12 cellular contexts compared by ENCODE assay signal in the genomic region with DNA sequence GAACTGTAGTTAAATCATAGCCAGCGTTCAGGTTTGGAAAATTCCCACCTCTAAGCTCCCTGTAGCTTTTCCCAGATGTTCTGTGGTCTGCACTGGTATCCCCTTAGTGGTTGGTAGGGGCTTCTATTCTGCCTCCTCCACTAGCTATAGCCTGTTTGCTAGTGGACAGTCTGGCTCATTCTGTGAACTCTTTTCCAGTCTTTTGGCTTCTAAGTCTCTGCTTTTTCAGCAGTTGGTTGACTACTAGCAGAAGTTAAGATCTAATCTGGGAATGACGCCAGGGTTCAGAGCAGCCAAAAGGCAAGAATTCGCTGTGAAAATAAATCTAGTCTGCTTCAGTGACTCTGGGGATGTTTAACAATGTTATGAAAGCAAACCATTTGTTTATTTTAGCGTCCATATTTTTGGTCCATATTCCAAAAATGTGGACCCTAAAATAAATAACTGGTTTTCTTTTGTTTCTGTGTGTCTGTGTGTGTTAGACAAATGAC.
DNase-seq lines count a peak whose midpoint lies in the region; ATAC-seq, FAIRE-seq and TF ChIP-seq lines count a peak whose summit lies in the region.
"Had no signal": no experiment of that assay in that cellular context is flagged by ENCODE, and none has a peak within 500 bp of the region (broad histone marks: within the 10 kb centered on the region; RNA-seq: fewer than 3 reads in every experiment).

No MANE protein-coding gene starts in this region.

- DNase-seq in MCF 10A (ENCODE audit: unreplicated experiment) (peak; percentile 11), mammary epithelial cell (no peak), cerebellar cortex (ENCODE audit: low spot score) (peak; percentile 92), HepG2 (ENCODE audit: low spot score) (peak; percentile 94), aorta (peak in 1 of 2 donors; percentile 52), COLO668 (lab: John Stamatoyannopoulos, UW; ENCODE audit: unreplicated experiment) (no peak), NCI-H2227 treated with DMSO at 0.1 percent for 48 hours (lab: John Stamatoyannopoulos, UW) (no peak)
- DNase-seq: activated T-cell treated with anti-CD3 and anti-CD28 coated beads, Interleukin-2, amount 50 U/mL, for 72 hours had no signal

- intact Hi-C loops in MCF 10A (cut with micrococcal nuclease), result no loop called here
- intact Hi-C loops in mammary epithelial cell (cut with micrococcal nuclease), result no loop called here
- intact Hi-C loops in HepG2 (cut with micrococcal nuclease; ENCODE audit: unreplicated experiment), result loop anchor here (1.0 to 10.0 kb wide), 2 partner anchors 10 to 378 kb away; no protein-coding TSS in a partner anchor
- intact Hi-C loops in aorta (cut with DNase I), result no loop called here

- no peaks in the 10 kb centered on the region for H3K9me3 ChIP-seq in mammary epithelial cell (replicated peaks; ENCODE audit: insufficient read depth, low read length)
- 0 out of 2 replicates have a peak, but pooled peaks cover 5% of the 10 kb centered on the region for H3K9me3 ChIP-seq in HepG2 (ENCODE audit: low read length)
- no peaks in the 10 kb centered on the region for H3K9me3 ChIP-seq in aorta (ENCODE audit: control insufficient read depth, low read length)

- H3K4me1 Mint-ChIP-seq in MCF 10A (ENCODE audit: insufficient read depth, unreplicated experiment), result no peaks in the 10 kb centered on the region

- POLR2A ChIA-PET in MCF 10A (lab: Yijun Ruan, JAX), result no interaction called here
- POLR2A ChIA-PET in HepG2 (lab: Yijun Ruan, JAX), result interaction anchor here (1.3 to 3.1 kb wide), 2 partner anchors 11 to 81 kb away, joined by 3 to 28 read pairs; no protein-coding TSS in a partner anchor

- 5% methylated on average over 4 of the region's 4 CpGs for WGBS in mammary epithelial cell (ENCODE audit: low coverage, missing lambda C conversion rate)
- 0% methylated on average over 4 of the region's 4 CpGs for WGBS in HepG2 (ENCODE audit: low lambda C conversion rate)
- WGBS in aorta, 2 donors, result 15 to 17% methylated on average over 4 of the region's 4 CpGs

- H4K20me1 ChIP-seq in mammary epithelial cell (ENCODE audit: insufficient read depth, low read length), result no peaks in the 10 kb centered on the region
- no peaks in the 10 kb centered on the region for H4K20me1 ChIP-seq in HepG2 (ENCODE audit: insufficient read depth, low read length)

- H3K36me3 Mint-ChIP-seq in MCF 10A (ENCODE audit: insufficient read depth, unreplicated experiment), result no peaks in the 10 kb centered on the region

- H3K9ac ChIP-seq in mammary epithelial cell (ENCODE audit: insufficient read depth, low read length) (no peak overlapping the region), HepG2 (ENCODE audit: insufficient read depth, low read depth, low read length) (peak overlapping the region; percentile 76)

- H3K79me2 ChIP-seq in mammary epithelial cell (ENCODE audit: insufficient read depth, low read length), result no peaks in the 10 kb centered on the region
- H3K79me2 ChIP-seq in HepG2 (ENCODE audit: insufficient read depth, low read length), result no peaks in the 10 kb centered on the region

- H3K4me1 ChIP-seq in mammary epithelial cell (ENCODE audit: insufficient read depth, low read length), result peaks cover 6% of the 10 kb centered on the region
- H3K4me1 ChIP-seq in HepG2 (ENCODE audit: insufficient read depth, low read length), result peaks cover 85% of the 10 kb centered on the region
- H3K4me1 ChIP-seq in aorta (ENCODE audit: control insufficient read depth in 1 of 2, insufficient read depth in 2 of 2, low read length in 2 of 2), result peaks cover 7 to 9% of the 10 kb centered on the region in 2 donors

- CTCF ChIA-PET in MCF 10A (lab: Yijun Ruan, JAX), result interaction anchor here (1.0 kb wide), 1 partner anchor 24 kb away, joined by 3 read pairs; no protein-coding TSS in a partner anchor
- CTCF ChIA-PET in mammary epithelial cell (lab: Charles Lee; ENCODE audit: low non-redundant PET), result no interaction called here
- CTCF ChIA-PET in HepG2 (lab: Yijun Ruan, JAX; ENCODE audit: low intra/inter-chr PET ratio, low total read pairs), result no interaction called here

- in situ Hi-C loops in mammary epithelial cell (cut with MboI; ENCODE audit: low sequenced_read_pairs in 2 of 2), result no loop called here
- in situ Hi-C loops in HepG2 (cut with HindIII; ENCODE audit: extremely low pct_ligation_motif_present, low pct_unique_long_range_greater_than_20kb), result loop anchor here (25.0 kb wide), 1 partner anchor 371 kb away; no protein-coding TSS in a partner anchor

- H3K27me3 ChIP-seq in mammary epithelial cell (ENCODE audit: insufficient read depth, low read length) (no peaks in the 10 kb centered on the region), HepG2 (ENCODE audit: control insufficient read depth in 1 of 2, insufficient read depth in 2 of 2, low read length in 2 of 2) (no peaks in the 10 kb centered on the region), aorta (ENCODE audit: control insufficient read depth in 1 of 2, insufficient read depth in 2 of 2, low read length in 1 of 2) (no peaks in the 10 kb centered on the region)

- H3K9me3 Mint-ChIP-seq in MCF 10A (ENCODE audit: unreplicated experiment), result no peaks in the 10 kb centered on the region

- peaks cover 88% of the 10 kb centered on the region for H3K27me3 Mint-ChIP-seq in MCF 10A (ENCODE audit: insufficient read depth, unreplicated experiment)
- H3K27me3 Mint-ChIP-seq: dendritic cell treated with granulocyte-macrophage colony-stimulating factor and Interleukin-4, amounts not matched to agents 40 ng/mL and 50 ng/mL, for 4 days had no signal

- no peak for TF ChIP-seq RAD21 in HepG2 (CRISPR knock-in tag; IDR thresholded peaks at IDR 0.05)

- H3K4me3 Mint-ChIP-seq in MCF 10A (ENCODE audit: unreplicated experiment), result no peak overlapping the region
- H3K4me3 Mint-ChIP-seq: activated T-cell treated with anti-CD3 and anti-CD28 coated beads, Interleukin-2, amount 50 U/mL, for 72 hours; dendritic cell treated with granulocyte-macrophage colony-stimulating factor and Interleukin-4, amounts not matched to agents 40 ng/mL and 50 ng/mL, for 4 days had no signal

- no peak overlapping the region for H3K4me3 ChIP-seq in mammary epithelial cell (replicated peaks in 1 of 3; ENCODE audit: insufficient read depth in 1 of 3, low read depth in 2 of 3, low read length in 3 of 3)
- peak overlapping the region; percentile 2 to 53 (median 14); a peak in 1 of 6 replicates for H3K4me3 ChIP-seq in HepG2 (replicated peaks in 1 of 3; ENCODE audit: insufficient read depth in 1 of 3, low read depth in 2 of 3, low read length in 3 of 3)
- no peak overlapping the region for H3K4me3 ChIP-seq in aorta (ENCODE audit: low read length in 2 of 2)

- ATAC-seq in HepG2 (peak; percentile 67), aorta (ENCODE audit: low FRiP score) (peak; percentile 75), HG02588 (IDR thresholded peaks at IDR 0.05; ENCODE audit: unreplicated experiment) (no peak)
- ATAC-seq: activated T-cell treated with anti-CD3 and anti-CD28 coated beads, Interleukin-2, amount 50 U/mL, for 72 hours; HCT116 had no signal

- no peak overlapping the region for H3K27ac ChIP-seq in mammary epithelial cell (ENCODE audit: insufficient read depth, low read depth, low read length)
- peak overlapping the region; percentile 99 for H3K27ac ChIP-seq in HepG2 (ENCODE audit: extremely low read length, insufficient read depth, low read length)
- peak overlapping the region; percentile 12 to 57 for H3K27ac ChIP-seq in aorta (ENCODE audit: low read depth in 1 of 2, low read length in 2 of 2)
- H3K27ac ChIP-seq: VCaP had no signal

- H3K27ac Mint-ChIP-seq in MCF 10A (ENCODE audit: low read depth, unreplicated experiment), result no peak overlapping the region
- H3K27ac Mint-ChIP-seq: activated T-cell treated with anti-CD3 and anti-CD28 coated beads, Interleukin-2, amount 50 U/mL, for 72 hours; dendritic cell treated with granulocyte-macrophage colony-stimulating factor and Interleukin-4, amounts not matched to agents 40 ng/mL and 50 ng/mL, for 4 days had no signal

- peak; percentile 63 for FAIRE-seq in HepG2 (lab: Jason Lieb, UNC)

- TF ChIP-seq POLR2A in HepG2 (IDR thresholded peaks at IDR 0.05; ENCODE audit: insufficient read depth in 1 of 2, low read depth in 2 of 2, low read length in 2 of 2), result peak; percentile 41 to 69

- H2AFZ ChIP-seq in mammary epithelial cell (ENCODE audit: low read depth, low read length) (no peak overlapping the region), HepG2 (ENCODE audit: low read length) (no peak overlapping the region)

- peak in 1 of 2 experiments; percentile 92; a peak in 2 of 4 replicates for TF ChIP-seq EP300 in HepG2 (IDR thresholded peaks at IDR 0.05; ENCODE audit: low read depth in 2 of 2, low read length in 2 of 2)
- TF ChIP-seq EP300 in HepG2 (CRISPR knock-in tag; IDR thresholded peaks at IDR 0.05; ENCODE audit: borderline replicate concordance), result peak; percentile 44; the same call in 1 of the 2 replicates

- BruUV-seq in MCF 10A (replicated peaks; lab: Mats Ljungman, UMichigan), result no TSS peak
- BruUV-seq in mammary epithelial cell (replicated peaks; lab: Mats Ljungman, UMichigan), result no TSS peak
- BruUV-seq in HepG2 (replicated peaks; lab: Mats Ljungman, UMichigan), result no TSS peak

- TF ChIP-seq CTCF in MCF 10A (IDR thresholded peaks at IDR 0.05; ENCODE audit: unreplicated experiment) (no peak), mammary epithelial cell (conservative IDR thresholded peaks at IDR 0.05 in 1 of 2, IDR thresholded peaks at IDR 0.05 in 1 of 2; ENCODE audit: extremely low read depth in 1 of 2, insufficient read depth in 1 of 2, low read depth in 1 of 2, low read length in 2 of 2) (no peak), HepG2 (CRISPR knock-in tag; IDR thresholded peaks at IDR 0.05) (no peak)

- H3K36me3 ChIP-seq in mammary epithelial cell (ENCODE audit: insufficient read depth, low read length) (no peaks in the 10 kb centered on the region), HepG2 (replicated peaks in 1 of 2; ENCODE audit: control insufficient read depth in 1 of 2, insufficient read depth in 2 of 2, low read length in 2 of 2) (no peaks in the 10 kb centered on the region), aorta (ENCODE audit: control insufficient read depth in 1 of 2, insufficient read depth in 2 of 2, low read length in 1 of 2) (no peaks in the 10 kb centered on the region)

- H3K4me2 ChIP-seq in mammary epithelial cell (ENCODE audit: insufficient read depth, low read depth, low read length) (no peak overlapping the region), HepG2 (ENCODE audit: low read depth, low read length) (peak overlapping the region; percentile 73)

- dilution Hi-C loops in mammary epithelial cell (cut with HindIII; ENCODE audit: low sequenced_read_pairs), result no loop called here

Comparison
In these comparisons a context has a peak if more than half of its experiments do, and no peak if none do; other contexts are left out.
1. DNase-seq: peak in MCF 10A (single experiment), cerebellar cortex (single experiment) and HepG2 (single experiment); none in mammary epithelial cell (single experiment), COLO668 (single experiment) and NCI-H2227 treated with DMSO at 0.1 percent for 48 hours (single experiment).
2. H3K4me3 ChIP-seq: peak in HepG2 (3 of 3); none in mammary epithelial cell (0 of 3) and aorta (0 of 2).